Comparison of ENCODE assay signal across 1 cellular context in the genomic region with DNA sequence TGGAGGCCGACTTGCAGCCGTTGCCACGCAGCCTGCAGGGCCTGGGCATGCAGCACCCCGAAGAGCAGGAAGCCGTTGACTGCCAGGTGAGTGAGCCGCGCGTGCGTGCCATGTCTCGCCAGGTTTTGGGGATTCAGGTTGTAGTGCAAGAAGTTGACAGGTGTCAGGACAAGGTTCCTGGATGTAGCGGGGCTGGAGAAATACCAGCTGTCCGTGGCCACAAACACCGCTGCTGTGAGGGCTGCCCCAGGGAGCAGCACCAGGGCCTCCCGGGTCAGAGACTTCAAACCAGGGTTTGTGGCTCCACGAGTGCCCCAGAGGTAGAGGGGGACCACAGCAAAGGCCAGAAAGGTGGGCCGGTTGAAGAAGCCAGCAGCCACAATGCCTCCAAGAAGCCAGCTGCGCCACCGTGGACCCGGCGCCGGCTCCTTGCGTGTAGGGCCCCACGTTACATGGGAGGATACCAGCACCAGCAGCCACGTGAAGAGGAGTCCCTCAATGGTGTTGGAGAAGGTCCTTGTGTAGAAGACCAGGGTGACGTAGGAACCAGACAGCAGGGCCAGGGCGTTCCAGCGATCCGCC.
TF ChIP-seq lines count a peak whose summit lies in the region.

No MANE protein-coding gene starts in this region.

TF ChIP-seq in H1, 55 proteins besides CTCF, POLR2A, EP300 and RAD21 (continued from another document):
- TF ChIP-seq CHD2 (IDR thresholded peaks at IDR 0.05; ENCODE audit: low read length) = no peak
- TF ChIP-seq SAP30 (IDR thresholded peaks at IDR 0.05; ENCODE audit: insufficient read depth, insufficient replicate concordance, low read length) = no peak
- TF ChIP-seq RBBP5 (IDR thresholded peaks at IDR 0.05; ENCODE audit: borderline replicate concordance, low read depth, low read length) = no peak
- no peak for TF ChIP-seq POU5F1 (IDR thresholded peaks at IDR 0.05; ENCODE audit: low read depth, low read length)
- TF ChIP-seq YY1 (IDR thresholded peaks at IDR 0.05; ENCODE audit: low read depth, low read length) = no peak
- no peak for TF ChIP-seq HDAC2 (IDR thresholded peaks at IDR 0.05; ENCODE audit: borderline replicate concordance in 1 of 2, low read depth in 2 of 2, low read length in 2 of 2)
- TF ChIP-seq, protein P1, sequence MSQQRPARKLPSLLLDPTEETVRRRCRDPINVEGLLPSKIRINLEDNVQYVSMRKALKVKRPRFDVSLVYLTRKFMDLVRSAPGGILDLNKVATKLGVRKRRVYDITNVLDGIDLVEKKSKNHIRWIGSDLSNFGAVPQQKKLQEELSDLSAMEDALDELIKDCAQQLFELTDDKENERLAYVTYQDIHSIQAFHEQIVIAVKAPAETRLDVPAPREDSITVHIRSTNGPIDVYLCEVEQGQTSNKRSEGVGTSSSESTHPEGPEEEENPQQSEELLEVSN (IDR thresholded peaks at IDR 0.05) = no peak
- no peak for TF ChIP-seq GTF2F1 (IDR thresholded peaks at IDR 0.05; ENCODE audit: borderline replicate concordance, low read depth, low read length)
- TF ChIP-seq ZNF274 (IDR thresholded peaks at IDR 0.05; ENCODE audit: borderline replicate concordance, extremely low read depth, low read length) = no peak
